ENCODE assay signal across 16 cellular contexts in genomic region chr19:19061491-19061890, GRCh38. TPM values are rescaled to one million over a fixed set of nuclear protein-coding genes. Genes with fewer than 3 reads are reported as not detected.
DNase-seq lines count a peak whose midpoint lies in the region; ATAC-seq and TF ChIP-seq lines count a peak whose summit lies in the region.
"Had no signal": no experiment of that assay in that cellular context is flagged by ENCODE, and none has a peak within 500 bp of the region (broad histone marks: within the 10 kb centered on the region; RNA-seq: fewer than 3 reads in every experiment).

No MANE protein-coding gene starts in this region.

- H3K27me3 ChIP-seq in CD8-positive, alpha-beta memory T cell (ENCODE audit: insufficient read depth, low read length, poor library complexity, severe bottlenecking) = no peaks in the 10 kb centered on the region
- H3K27me3 ChIP-seq: suprapubic skin had no signal

- peak overlapping the region in 2 of 8 donors; percentile 8 to 38 for H3K27ac Mint-ChIP-seq in CD8-positive, alpha-beta memory T cell
- H3K27ac Mint-ChIP-seq in osteocyte (ENCODE audit: unreplicated experiment) (no peak overlapping the region), MCF 10A (ENCODE audit: low read depth, unreplicated experiment) (no peak overlapping the region)
- H3K27ac Mint-ChIP-seq: activated naive CD8-positive, alpha-beta T cell treated with anti-CD3 and anti-CD28 coated beads, Interleukin-2, amount 10 ng/mL, durations not matched to agents 7 days and 5 days; nephron progenitor cell had no signal

- DNase-seq in CD8-positive, alpha-beta memory T cell = no peak
- peak; percentile 75 for DNase-seq in NCI-H510A (lab: John Stamatoyannopoulos, UW)
- DNase-seq in left cardiac atrium = peak; percentile 38
- DNase-seq in osteocyte (ENCODE audit: extremely low spot score, unreplicated experiment) = no peak
- DNase-seq in MCF 10A (ENCODE audit: unreplicated experiment) = no peak
- no peak for DNase-seq in KG1 (lab: John Stamatoyannopoulos, UW)
- DNase-seq: activated CD4-positive, CD25-positive, alpha-beta regulatory T cell; activated CD8-positive, alpha-beta memory T cell treated with anti-CD3 and anti-CD28 coated beads, Interleukin-2, amount 50 U/mL, for 48 hours; activated naive CD8-positive, alpha-beta T cell treated with anti-CD3 and anti-CD28 coated beads, Interleukin-2, amount 10 ng/mL, durations not matched to agents 7 days and 5 days; cerebellar nuclear complex; NCI-H1930; nephron progenitor cell had no signal

- ATAC-seq in left cardiac atrium (no peak), GM21825 (IDR thresholded peaks at IDR 0.05; ENCODE audit: unreplicated experiment) (no peak), HG03571 (IDR thresholded peaks at IDR 0.05; ENCODE audit: unreplicated experiment) (no peak)

- H3K4me3 ChIP-seq in CD8-positive, alpha-beta memory T cell (ENCODE audit: low read length) = no peak overlapping the region
- H3K4me3 ChIP-seq: skin epidermis, suprapubic skin had no signal

- H3K9me3 Mint-ChIP-seq in CD8-positive, alpha-beta memory T cell = peaks cover 0 to 2% (median 0%) of the 10 kb centered on the region in 5 donors
- H3K9me3 Mint-ChIP-seq in osteocyte (ENCODE audit: unreplicated experiment) (no peaks in the 10 kb centered on the region), MCF 10A (ENCODE audit: unreplicated experiment) (no peaks in the 10 kb centered on the region)
- H3K9me3 Mint-ChIP-seq: activated naive CD8-positive, alpha-beta T cell treated with anti-CD3 and anti-CD28 coated beads, Interleukin-2, amount 10 ng/mL, durations not matched to agents 7 days and 5 days; nephron progenitor cell had no signal

- no TSS peak for BruUV-seq in MCF 10A (replicated peaks; lab: Mats Ljungman, UMichigan)

- peaks cover 11% of the 10 kb centered on the region for H3K4me1 ChIP-seq in CD8-positive, alpha-beta memory T cell (ENCODE audit: insufficient read depth, low read length)

- intact Hi-C loops in left cardiac atrium (cut with DNase I) (no loop called here), MCF 10A (cut with micrococcal nuclease) (loop anchor here (5.0 kb wide), 1 partner anchor 76 kb away; the partner anchor contains the start of gene TMEM161A)

- CTCF ChIA-PET in CD8-positive, alpha-beta memory T cell (lab: Charles Lee) = interaction anchor here (1.2 kb wide), 1 partner anchor 113 kb away, joined by 3 read pairs; no protein-coding TSS in a partner anchor
- CTCF ChIA-PET in MCF 10A (lab: Yijun Ruan, JAX) = interaction anchor here (0.7 kb wide), 1 partner anchor 110 kb away, joined by 3 read pairs; no protein-coding TSS in a partner anchor

- H3K36me3 ChIP-seq in CD8-positive, alpha-beta memory T cell (ENCODE audit: insufficient read depth, low read length) = no peaks in the 10 kb centered on the region

- H3K4me3 Mint-ChIP-seq in CD8-positive, alpha-beta memory T cell = peak overlapping the region in 2 of 7 donors; percentile 23 to 48
- H3K4me3 Mint-ChIP-seq in osteocyte (ENCODE audit: unreplicated experiment) (peak overlapping the region; percentile 4), MCF 10A (ENCODE audit: unreplicated experiment) (no peak overlapping the region)
- H3K4me3 Mint-ChIP-seq: activated naive CD8-positive, alpha-beta T cell treated with anti-CD3 and anti-CD28 coated beads, Interleukin-2, amount 10 ng/mL, durations not matched to agents 7 days and 5 days; nephron progenitor cell had no signal

- TF ChIP-seq CTCF in osteocyte (IDR thresholded peaks at IDR 0.05) = no peak
- no peak for TF ChIP-seq CTCF in MCF 10A (IDR thresholded peaks at IDR 0.05; ENCODE audit: unreplicated experiment)

- POLR2A ChIA-PET in CD8-positive, alpha-beta memory T cell (lab: Charles Lee) = no interaction called here
- POLR2A ChIA-PET in MCF 10A (lab: Yijun Ruan, JAX) = no interaction called here

- no peaks in the 10 kb centered on the region for H3K27me3 Mint-ChIP-seq in CD8-positive, alpha-beta memory T cell
- H3K27me3 Mint-ChIP-seq in osteocyte (ENCODE audit: unreplicated experiment) (no peaks in the 10 kb centered on the region), MCF 10A (ENCODE audit: insufficient read depth, unreplicated experiment) (no peaks in the 10 kb centered on the region)
- H3K27me3 Mint-ChIP-seq: activated naive CD8-positive, alpha-beta T cell treated with anti-CD3 and anti-CD28 coated beads, Interleukin-2, amount 10 ng/mL, durations not matched to agents 7 days and 5 days had no signal

- H3K4me1 Mint-ChIP-seq in CD8-positive, alpha-beta memory T cell = peaks cover 19 to 32% (median 25%) of the 10 kb centered on the region in 3 donors
- H3K4me1 Mint-ChIP-seq in osteocyte (ENCODE audit: unreplicated experiment) (peaks cover 19% of the 10 kb centered on the region), MCF 10A (ENCODE audit: insufficient read depth, unreplicated experiment) (peaks cover 15% of the 10 kb centered on the region)

- H3K9me3 ChIP-seq in CD8-positive, alpha-beta memory T cell (ENCODE audit: low read length) = no peaks in the 10 kb centered on the region
- H3K9me3 ChIP-seq: suprapubic skin had no signal

- peaks cover 0 to 24% (median 0%) of the 10 kb centered on the region in 3 donors for H3K36me3 Mint-ChIP-seq in CD8-positive, alpha-beta memory T cell
- peaks cover 2% of the 10 kb centered on the region for H3K36me3 Mint-ChIP-seq in osteocyte (ENCODE audit: unreplicated experiment)
- H3K36me3 Mint-ChIP-seq in MCF 10A (ENCODE audit: insufficient read depth, unreplicated experiment) = peaks cover 18% of the 10 kb centered on the region
- H3K36me3 Mint-ChIP-seq: activated naive CD8-positive, alpha-beta T cell treated with anti-CD3 and anti-CD28 coated beads, Interleukin-2, amount 10 ng/mL, durations not matched to agents 7 days and 5 days had no signal

- H3K27ac ChIP-seq in CD8-positive, alpha-beta memory T cell (ENCODE audit: low read depth, low read length) = peak overlapping the region; percentile 65
- H3K27ac ChIP-seq: suprapubic skin had no signal

RNA-seq across cellular contexts. Expression of gene SLC25A42, which starts 2.3 kb away (rescaled TPM):
- 10 to 100 TPM; 10.4 to 11.3 TPM for total RNA-seq in CD8-positive, alpha-beta memory T cell
- polyA plus RNA-seq in CD8-positive, alpha-beta memory T cell = 19.3 TPM
- 10 to 100 TPM; 13.9 to 15.2 TPM for total RNA-seq in left cardiac atrium
- 10.0 and 10.6 TPM in 2 replicates for total RNA-seq in osteocyte
- 3.1 and 3.7 TPM in 2 replicates for total RNA-seq in MCF 10A (2022)

RNA-seq across cellular contexts. Expression of gene ARMC6, which starts 28.1 kb away (rescaled TPM):
- total RNA-seq in CD8-positive, alpha-beta memory T cell = 10 to 100 TPM; 57.6 to 61.9 TPM
- polyA plus RNA-seq in CD8-positive, alpha-beta memory T cell = 34.1 TPM
- total RNA-seq in left cardiac atrium (10 to 100 TPM; 12.9 to 16.9 TPM), osteocyte (26.9 and 27.0 TPM in 2 replicates), MCF 10A (2022) (24.8 and 37.1 TPM in 2 replicates)

RNA-seq across cellular contexts. Expression of gene SUGP2, which starts 28.2 kb away (rescaled TPM):
- 10 to 100 TPM; 77.6 to 81.2 TPM for total RNA-seq in CD8-positive, alpha-beta memory T cell
- 10.0 TPM for polyA plus RNA-seq in CD8-positive, alpha-beta memory T cell
- 10 to 100 TPM; 59.7 to 63.7 TPM for total RNA-seq in left cardiac atrium
- 77.6 and 81.8 TPM in 2 replicates for total RNA-seq in osteocyte
- total RNA-seq in MCF 10A (2022) = 69.1 and 75.8 TPM in 2 replicates

Comparison
In these comparisons a context has a peak if more than half of its experiments do, and no peak if none do; other contexts are left out.
1. DNase-seq: peak in NCI-H510A (single experiment) and left cardiac atrium (single experiment); none in CD8-positive, alpha-beta memory T cell (0 of 5), osteocyte (single experiment), MCF 10A (single experiment) and KG1 (single experiment).